Comparison of ENCODE assay signal across 8 cellular contexts in the genomic region with DNA sequence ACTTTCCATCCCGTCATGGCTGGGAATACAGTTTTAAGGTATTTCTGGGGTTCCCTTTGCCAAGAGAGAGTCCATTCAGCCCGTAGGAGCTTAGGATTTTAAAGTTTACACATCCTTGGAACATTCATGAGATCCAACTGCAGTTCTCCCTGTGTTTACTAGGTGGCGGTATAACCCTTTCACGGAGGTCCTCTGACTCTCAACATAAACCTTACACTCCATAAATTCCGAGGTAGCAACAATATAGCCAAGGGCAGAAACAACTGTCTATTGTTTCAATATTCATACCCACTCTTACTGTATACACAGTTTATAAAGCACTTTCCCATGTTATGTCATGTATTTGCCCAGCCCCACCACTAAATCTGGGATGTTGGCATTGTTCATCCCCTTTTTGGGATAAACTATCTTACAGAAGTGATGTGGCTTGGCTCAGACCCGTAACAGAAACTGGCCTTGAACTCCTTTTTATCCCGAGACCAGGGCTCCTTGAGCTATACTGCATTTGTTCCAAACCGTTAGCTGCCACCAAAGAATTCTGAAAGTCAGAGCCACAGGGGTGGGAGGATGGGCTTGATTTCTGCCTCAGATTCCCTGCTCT.
DNase-seq lines count a peak whose midpoint lies in the region; ATAC-seq and TF ChIP-seq lines count a peak whose summit lies in the region.

No MANE protein-coding gene starts in this region.

- H3K4me3 Mint-ChIP-seq in T-helper 17 cell, result no peak overlapping the region

- peak overlapping the region; percentile 8 for H3K27ac ChIP-seq in hepatocyte

- H2AFZ ChIP-seq in hepatocyte, result no peak overlapping the region

- peak; percentile 48 for ATAC-seq in HG02870 (IDR thresholded peaks at IDR 0.05; ENCODE audit: unreplicated experiment)
- ATAC-seq in T-helper 17 cell, result no peak

- H4K20me1 ChIP-seq in hepatocyte (ENCODE audit: insufficient read depth, poor library complexity, severe bottlenecking), result no peaks in the 10 kb centered on the region

- H3K36me3 ChIP-seq in hepatocyte (replicated peaks; ENCODE audit: insufficient read depth, low read depth), result no peaks in the 10 kb centered on the region

- peak; percentile 92 for TF ChIP-seq CTCF in hepatocyte (IDR thresholded peaks at IDR 0.05; ENCODE audit: poor library complexity)

- no peaks in the 10 kb centered on the region for H3K9me3 ChIP-seq in hepatocyte (ENCODE audit: low read depth)
- H3K9me3 ChIP-seq in T-helper 17 cell (ENCODE audit: control insufficient read depth, low read length, poor library complexity, severe bottlenecking), result no peaks in the 10 kb centered on the region

- H3K27me3 ChIP-seq in hepatocyte, result no peaks in the 10 kb centered on the region

- peaks cover 40% of the 10 kb centered on the region for H3K27me3 Mint-ChIP-seq in T-helper 17 cell

- no peak overlapping the region for H3K27ac Mint-ChIP-seq in T-helper 17 cell

- DNase-seq in ELR (ENCODE audit: low read depth), result peak; percentile 62
- peak; percentile 51 for DNase-seq in NCI-H2196 treated with DMSO at 0.1 percent for 48 hours (lab: John Stamatoyannopoulos, UW; ENCODE audit: unreplicated experiment)
- DNase-seq in amniotic epithelial cell (ENCODE audit: low read depth), result peak; percentile 45
- peak; percentile 84 for DNase-seq in hepatocyte (ENCODE audit: low spot score)
- DNase-seq in stimulated activated CD8-positive, alpha-beta memory T cell treated with anti-CD3 and anti-CD28 coated beads, Interleukin-4, amount 100 ng/mL, for 48 hours, result peak; percentile 26
- DNase-seq in activated CD8-positive, alpha-beta memory T cell treated with anti-CD3 and anti-CD28 coated beads, Interleukin-2, amount 50 U/mL, for 4 hours, result no peak
- no peak for DNase-seq in T-helper 17 cell

- H3K4me2 ChIP-seq in hepatocyte, result no peak overlapping the region

- H3K4me1 Mint-ChIP-seq in T-helper 17 cell, result no peaks in the 10 kb centered on the region

- peaks cover 3% of the 10 kb centered on the region for H3K36me3 Mint-ChIP-seq in T-helper 17 cell (ENCODE audit: low read depth)

- H3K9me2 ChIP-seq in hepatocyte (replicated peaks; ENCODE audit: insufficient read depth), result no peaks in the 10 kb centered on the region

- 13% methylated on average over 8 of the region's 8 CpGs for WGBS in hepatocyte (ENCODE audit: low lambda C conversion rate, missing lambda C conversion rate)

- no peaks in the 10 kb centered on the region for H3K4me1 ChIP-seq in hepatocyte (ENCODE audit: insufficient read depth)

- no peak overlapping the region for H3K4me3 ChIP-seq in hepatocyte

- no peaks in the 10 kb centered on the region for H3K79me2 ChIP-seq in hepatocyte

Comparison
In these comparisons a context has a peak if more than half of its experiments do, and no peak if none do; other contexts are left out.
1. DNase-seq: peak in ELR (single experiment), NCI-H2196 treated with DMSO at 0.1 percent for 48 hours (single experiment), amniotic epithelial cell (single experiment), hepatocyte (single experiment) and stimulated activated CD8-positive, alpha-beta memory T cell treated with anti-CD3 and anti-CD28 coated beads, Interleukin-4, amount 100 ng/mL, for 48 hours (single experiment); none in activated CD8-positive, alpha-beta memory T cell treated with anti-CD3 and anti-CD28 coated beads, Interleukin-2, amount 50 U/mL, for 4 hours (single experiment) and T-helper 17 cell (0 of 3).